ENCODE assay signal across 1 cellular context in the genomic region with DNA sequence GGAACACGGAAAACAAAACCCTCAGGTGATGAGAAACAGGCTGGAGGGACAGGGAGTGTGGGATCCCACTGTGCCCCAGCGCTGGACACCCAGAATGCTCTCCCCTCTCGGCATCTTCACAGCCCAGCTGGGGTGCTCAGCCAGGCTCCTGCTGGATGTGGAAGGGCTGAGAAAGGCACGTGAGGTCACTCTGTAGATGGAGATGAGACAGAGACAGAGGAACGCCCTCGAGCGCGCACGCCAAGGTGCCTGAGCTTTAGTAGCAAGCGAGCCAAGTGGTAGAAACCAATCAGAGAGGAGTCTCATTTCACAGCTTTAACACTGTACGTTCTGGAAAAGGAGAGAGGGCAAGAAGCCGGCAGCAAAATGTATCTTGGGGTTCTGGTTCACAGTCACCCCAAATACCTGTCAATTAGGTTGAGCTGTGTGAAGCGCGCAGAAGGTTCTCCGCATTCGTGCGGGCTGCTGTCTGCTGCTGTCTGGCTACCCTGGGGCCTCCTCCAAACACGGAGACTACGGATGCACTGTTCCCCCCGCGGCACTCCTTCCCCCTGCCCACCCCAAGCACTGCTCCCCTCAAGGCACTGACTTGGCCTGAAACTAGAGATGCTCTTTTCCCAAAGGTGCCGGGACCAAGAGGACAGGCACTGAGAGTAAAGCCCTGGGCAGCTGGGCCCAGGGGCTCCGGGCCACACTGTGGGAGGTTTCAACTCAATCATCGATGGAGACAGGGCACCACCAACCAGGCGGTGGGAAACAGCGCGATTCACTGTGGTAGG.
TF ChIP-seq lines count a peak whose summit lies in the region.

No MANE protein-coding gene starts in this region.

TF ChIP-seq in GM23338, 12 proteins besides CTCF, POLR2A, EP300 and RAD21:
- TF ChIP-seq NANOG (IDR thresholded peaks at IDR 0.05; ENCODE audit: borderline replicate concordance) (no peak), CREB1 (CRISPR knock-in tag; IDR thresholded peaks at IDR 0.05; ENCODE audit: low read depth) (no peak), ZNF331 (CRISPR knock-in tag; IDR thresholded peaks at IDR 0.05; ENCODE audit: low read depth) (no peak), POLR2AphosphoS5 (IDR thresholded peaks at IDR 0.05; ENCODE audit: low read depth) (no peak), ZNF114 (CRISPR knock-in tag; IDR thresholded peaks at IDR 0.05) (no peak), EZH2 (IDR thresholded peaks at IDR 0.05; ENCODE audit: low read depth, unreplicated experiment) (no peak), STAT1 (IDR thresholded peaks at IDR 0.05; ENCODE audit: unreplicated experiment) (no peak), JUNB (IDR thresholded peaks at IDR 0.05; ENCODE audit: unreplicated experiment) (no peak), EZH2phosphoT487 (IDR thresholded peaks at IDR 0.05; ENCODE audit: unreplicated experiment) (no peak)
- TF ChIP-seq, protein P1, sequence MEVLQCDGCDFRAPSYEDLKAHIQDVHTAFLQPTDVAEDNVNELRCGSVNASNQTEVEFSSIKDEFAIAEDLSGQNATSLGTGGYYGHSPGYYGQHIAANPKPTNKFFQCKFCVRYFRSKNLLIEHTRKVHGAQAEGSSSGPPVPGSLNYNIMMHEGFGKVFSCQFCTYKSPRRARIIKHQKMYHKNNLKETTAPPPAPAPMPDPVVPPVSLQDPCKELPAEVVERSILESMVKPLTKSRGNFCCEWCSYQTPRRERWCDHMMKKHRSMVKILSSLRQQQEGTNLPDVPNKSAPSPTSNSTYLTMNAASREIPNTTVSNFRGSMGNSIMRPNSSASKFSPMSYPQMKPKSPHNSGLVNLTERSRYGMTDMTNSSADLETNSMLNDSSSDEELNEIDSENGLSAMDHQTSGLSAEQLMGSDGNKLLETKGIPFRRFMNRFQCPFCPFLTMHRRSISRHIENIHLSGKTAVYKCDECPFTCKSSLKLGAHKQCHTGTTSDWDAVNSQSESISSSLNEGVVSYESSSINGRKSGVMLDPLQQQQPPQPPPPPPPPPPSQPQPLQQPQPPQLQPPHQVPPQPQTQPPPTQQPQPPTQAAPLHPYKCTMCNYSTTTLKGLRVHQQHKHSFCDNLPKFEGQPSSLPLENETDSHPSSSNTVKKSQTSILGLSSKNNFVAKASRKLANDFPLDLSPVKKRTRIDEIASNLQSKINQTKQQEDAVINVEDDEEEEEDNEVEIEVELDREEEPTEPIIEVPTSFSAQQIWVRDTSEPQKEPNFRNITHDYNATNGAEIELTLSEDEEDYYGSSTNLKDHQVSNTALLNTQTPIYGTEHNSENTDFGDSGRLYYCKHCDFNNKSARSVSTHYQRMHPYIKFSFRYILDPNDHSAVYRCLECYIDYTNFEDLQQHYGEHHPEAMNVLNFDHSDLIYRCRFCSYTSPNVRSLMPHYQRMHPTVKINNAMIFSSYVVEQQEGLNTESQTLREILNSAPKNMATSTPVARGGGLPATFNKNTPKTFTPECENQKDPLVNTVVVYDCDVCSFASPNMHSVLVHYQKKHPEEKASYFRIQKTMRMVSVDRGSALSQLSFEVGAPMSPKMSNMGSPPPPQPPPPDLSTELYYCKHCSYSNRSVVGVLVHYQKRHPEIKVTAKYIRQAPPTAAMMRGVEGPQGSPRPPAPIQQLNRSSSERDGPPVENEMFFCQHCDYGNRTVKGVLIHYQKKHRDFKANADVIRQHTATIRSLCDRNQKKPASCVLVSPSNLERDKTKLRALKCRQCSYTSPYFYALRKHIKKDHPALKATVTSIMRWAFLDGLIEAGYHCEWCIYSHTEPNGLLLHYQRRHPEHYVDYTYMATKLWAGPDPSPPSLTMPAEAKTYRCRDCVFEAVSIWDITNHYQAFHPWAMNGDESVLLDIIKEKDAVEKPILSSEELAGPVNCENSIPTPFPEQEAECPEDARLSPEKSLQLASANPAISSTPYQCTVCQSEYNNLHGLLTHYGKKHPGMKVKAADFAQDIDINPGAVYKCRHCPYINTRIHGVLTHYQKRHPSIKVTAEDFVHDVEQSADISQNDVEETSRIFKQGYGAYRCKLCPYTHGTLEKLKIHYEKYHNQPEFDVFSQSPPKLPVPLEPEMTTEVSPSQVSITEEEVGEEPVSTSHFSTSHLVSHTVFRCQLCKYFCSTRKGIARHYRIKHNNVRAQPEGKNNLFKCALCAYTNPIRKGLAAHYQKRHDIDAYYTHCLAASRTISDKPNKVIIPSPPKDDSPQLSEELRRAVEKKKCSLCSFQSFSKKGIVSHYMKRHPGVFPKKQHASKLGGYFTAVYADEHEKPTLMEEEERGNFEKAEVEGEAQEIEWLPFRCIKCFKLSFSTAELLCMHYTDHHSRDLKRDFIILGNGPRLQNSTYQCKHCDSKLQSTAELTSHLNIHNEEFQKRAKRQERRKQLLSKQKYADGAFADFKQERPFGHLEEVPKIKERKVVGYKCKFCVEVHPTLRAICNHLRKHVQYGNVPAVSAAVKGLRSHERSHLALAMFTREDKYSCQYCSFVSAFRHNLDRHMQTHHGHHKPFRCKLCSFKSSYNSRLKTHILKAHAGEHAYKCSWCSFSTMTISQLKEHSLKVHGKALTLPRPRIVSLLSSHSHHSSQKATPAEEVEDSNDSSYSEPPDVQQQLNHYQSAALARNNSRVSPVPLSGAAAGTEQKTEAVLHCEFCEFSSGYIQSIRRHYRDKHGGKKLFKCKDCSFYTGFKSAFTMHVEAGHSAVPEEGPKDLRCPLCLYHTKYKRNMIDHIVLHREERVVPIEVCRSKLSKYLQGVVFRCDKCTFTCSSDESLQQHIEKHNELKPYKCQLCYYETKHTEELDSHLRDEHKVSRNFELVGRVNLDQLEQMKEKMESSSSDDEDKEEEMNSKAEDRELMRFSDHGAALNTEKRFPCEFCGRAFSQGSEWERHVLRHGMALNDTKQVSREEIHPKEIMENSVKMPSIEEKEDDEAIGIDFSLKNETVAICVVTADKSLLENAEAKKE (CRISPR knock-in tag; IDR thresholded peaks at IDR 0.05) = no peak
- TF ChIP-seq, protein P2, sequence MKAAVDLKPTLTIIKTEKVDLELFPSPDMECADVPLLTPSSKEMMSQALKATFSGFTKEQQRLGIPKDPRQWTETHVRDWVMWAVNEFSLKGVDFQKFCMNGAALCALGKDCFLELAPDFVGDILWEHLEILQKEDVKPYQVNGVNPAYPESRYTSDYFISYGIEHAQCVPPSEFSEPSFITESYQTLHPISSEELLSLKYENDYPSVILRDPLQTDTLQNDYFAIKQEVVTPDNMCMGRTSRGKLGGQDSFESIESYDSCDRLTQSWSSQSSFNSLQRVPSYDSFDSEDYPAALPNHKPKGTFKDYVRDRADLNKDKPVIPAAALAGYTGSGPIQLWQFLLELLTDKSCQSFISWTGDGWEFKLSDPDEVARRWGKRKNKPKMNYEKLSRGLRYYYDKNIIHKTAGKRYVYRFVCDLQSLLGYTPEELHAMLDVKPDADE (IDR thresholded peaks at IDR 0.05) = no peak
- TF ChIP-seq, protein P3, sequence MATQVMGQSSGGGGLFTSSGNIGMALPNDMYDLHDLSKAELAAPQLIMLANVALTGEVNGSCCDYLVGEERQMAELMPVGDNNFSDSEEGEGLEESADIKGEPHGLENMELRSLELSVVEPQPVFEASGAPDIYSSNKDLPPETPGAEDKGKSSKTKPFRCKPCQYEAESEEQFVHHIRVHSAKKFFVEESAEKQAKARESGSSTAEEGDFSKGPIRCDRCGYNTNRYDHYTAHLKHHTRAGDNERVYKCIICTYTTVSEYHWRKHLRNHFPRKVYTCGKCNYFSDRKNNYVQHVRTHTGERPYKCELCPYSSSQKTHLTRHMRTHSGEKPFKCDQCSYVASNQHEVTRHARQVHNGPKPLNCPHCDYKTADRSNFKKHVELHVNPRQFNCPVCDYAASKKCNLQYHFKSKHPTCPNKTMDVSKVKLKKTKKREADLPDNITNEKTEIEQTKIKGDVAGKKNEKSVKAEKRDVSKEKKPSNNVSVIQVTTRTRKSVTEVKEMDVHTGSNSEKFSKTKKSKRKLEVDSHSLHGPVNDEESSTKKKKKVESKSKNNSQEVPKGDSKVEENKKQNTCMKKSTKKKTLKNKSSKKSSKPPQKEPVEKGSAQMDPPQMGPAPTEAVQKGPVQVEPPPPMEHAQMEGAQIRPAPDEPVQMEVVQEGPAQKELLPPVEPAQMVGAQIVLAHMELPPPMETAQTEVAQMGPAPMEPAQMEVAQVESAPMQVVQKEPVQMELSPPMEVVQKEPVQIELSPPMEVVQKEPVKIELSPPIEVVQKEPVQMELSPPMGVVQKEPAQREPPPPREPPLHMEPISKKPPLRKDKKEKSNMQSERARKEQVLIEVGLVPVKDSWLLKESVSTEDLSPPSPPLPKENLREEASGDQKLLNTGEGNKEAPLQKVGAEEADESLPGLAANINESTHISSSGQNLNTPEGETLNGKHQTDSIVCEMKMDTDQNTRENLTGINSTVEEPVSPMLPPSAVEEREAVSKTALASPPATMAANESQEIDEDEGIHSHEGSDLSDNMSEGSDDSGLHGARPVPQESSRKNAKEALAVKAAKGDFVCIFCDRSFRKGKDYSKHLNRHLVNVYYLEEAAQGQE (IDR thresholded peaks at IDR 0.05; ENCODE audit: unreplicated experiment) = no peak
